In the genomic region with DNA sequence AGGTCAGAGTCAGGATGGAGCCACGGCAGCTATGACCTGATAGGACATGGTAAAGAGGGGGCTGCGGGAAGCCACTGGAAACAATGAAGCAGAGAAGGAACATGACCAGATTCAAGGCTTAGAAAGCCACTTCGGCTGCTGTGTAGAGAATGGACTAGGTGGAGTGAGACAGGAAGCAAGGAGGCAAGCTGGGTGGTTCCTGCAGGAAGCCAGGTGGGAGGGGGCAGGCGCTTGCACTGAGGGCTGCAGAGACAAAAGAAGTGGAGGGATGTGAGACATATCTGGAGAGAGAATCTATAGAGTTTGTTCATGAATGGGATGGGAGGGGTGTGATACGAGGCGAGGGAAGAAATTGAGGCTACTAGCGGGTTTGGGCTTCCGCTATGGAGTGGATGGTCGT, we compare ENCODE assay signal across 21 cellular contexts.
"Had no signal": no experiment of that assay in that cellular context is flagged by ENCODE, and none has a peak within 500 bp of the region (broad histone marks: within the 10 kb centered on the region; RNA-seq: fewer than 3 reads in every experiment).

No MANE protein-coding gene starts in this region.

- H3K9me3 ChIP-seq: SK-N-SH, suprapubic skin had no signal

- H3K27me3 ChIP-seq: right atrium auricular region, suprapubic skin had no signal

- ATAC-seq: left ventricle myocardium superior; natural killer cell treated with Interleukin-12 subunit alpha and Interleukin-12 subunit beta and Interleukin-15 and Interleukin-18, amount 100 ng/mL, for 72 hours had no signal

- H3K4me3 Mint-ChIP-seq: memory B cell; natural killer cell treated with Interleukin-12 subunit alpha and Interleukin-12 subunit beta and Interleukin-15 and Interleukin-18, amount 100 ng/mL, for 72 hours; type B pancreatic cell had no signal

- DNase-seq: activated CD4-positive, alpha-beta T cell treated with anti-CD3 and anti-CD28 coated beads, Interleukin-2, amount 50 U/mL, for 48 hours; activated CD8-positive, alpha-beta memory T cell treated with anti-CD3 and anti-CD28 coated beads, Interleukin-2, amount 50 U/mL, for 4 hours; aorta; cortex of kidney; effector CD8-positive, alpha-beta T cell; foreskin fibroblast; glutamatergic neuron; kidney glomerular epithelial cell; left ventricle myocardium superior; SK-N-SH; stimulated activated CD4-positive, alpha-beta T cell treated with anti-CD3 and anti-CD28 coated beads, Interleukin-4, amount 100 ng/mL, for 24 hours; stimulated activated CD8-positive, alpha-beta memory T cell treated with anti-CD3 and anti-CD28 coated beads, Interleukin-4, amount 100 ng/mL, for 48 hours; stimulated activated naive CD4-positive, alpha-beta T cell treated with Interleukin-2 at 50 U/mL for 16 hours had no signal

- H3K36me3 ChIP-seq: right atrium auricular region, suprapubic skin had no signal

- H3K36me3 Mint-ChIP-seq: type B pancreatic cell had no signal

- H3K27ac Mint-ChIP-seq: activated T-helper 2 cell treated with anti-CD3 and anti-CD28 coated beads, Interferon-gamma antibody, Interleukin-2, Interleukin-4, amounts not matched to agents 10 μg/mL and 5 μg/mL and 100 μg/mL, durations not matched to agents 14 hours and 24 hours and 36 hours; memory B cell; natural killer cell treated with Interleukin-12 subunit alpha and Interleukin-12 subunit beta and Interleukin-15 and Interleukin-18, amount 100 ng/mL, for 72 hours; progenitor cell of endocrine pancreas; type B pancreatic cell had no signal

- H3K4me1 ChIP-seq: right atrium auricular region, suprapubic skin had no signal

- H3K27me3 Mint-ChIP-seq: type B pancreatic cell had no signal

- H3K27ac ChIP-seq: right atrium auricular region, skin epidermis, suprapubic skin had no signal

- H3K9me3 Mint-ChIP-seq: type B pancreatic cell had no signal

- H3K4me3 ChIP-seq: right atrium auricular region, skin epidermis, suprapubic skin had no signal
